30 cellular contexts compared by ENCODE assay signal in the genomic region with DNA sequence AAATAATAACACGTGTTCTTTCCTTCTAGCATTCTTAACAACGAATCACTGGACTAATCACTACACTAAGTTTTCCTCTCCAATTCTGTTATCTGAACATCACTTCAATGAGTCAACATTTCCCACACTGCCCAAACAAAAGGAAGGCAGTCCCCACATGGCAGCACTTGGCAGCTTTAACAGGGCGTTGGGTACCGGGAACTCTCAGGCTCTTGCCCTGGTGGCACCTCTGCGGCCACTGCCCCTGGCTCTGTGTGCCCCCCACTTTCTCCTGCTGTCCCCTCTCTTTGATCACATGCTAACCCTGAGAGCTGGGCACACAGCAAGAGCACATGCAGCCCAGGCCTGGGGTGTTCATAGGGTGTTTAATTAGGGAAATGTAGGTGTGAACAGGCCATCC. TPM values are rescaled to one million over a fixed set of nuclear protein-coding genes. Genes with fewer than 3 reads are reported as not detected.
DNase-seq lines count a peak whose midpoint lies in the region; ATAC-seq and TF ChIP-seq lines count a peak whose summit lies in the region.
"Had no signal": no experiment of that assay in that cellular context is flagged by ENCODE, and none has a peak within 500 bp of the region (broad histone marks: within the 10 kb centered on the region; RNA-seq: fewer than 3 reads in every experiment).

No MANE protein-coding gene starts in this region.

- no peak overlapping the region for H3K4me3 Mint-ChIP-seq in natural killer cell treated with Interleukin-12 subunit alpha and Interleukin-12 subunit beta and Interleukin-15 and Interleukin-18, amount 100 ng/mL, for 72 hours
- no peak overlapping the region for H3K4me3 Mint-ChIP-seq in natural killer cell
- H3K4me3 Mint-ChIP-seq: activated CD8-positive, alpha-beta T cell treated with anti-CD3 and anti-CD28 coated beads for 36 hours; activated T-helper 17 cell treated with anti-CD3 and anti-CD28 coated beads, Interleukin-2, amount 50 U/mL, for 72 hours; stimulated activated naive B cell treated with anti-CD40 and anti-IgM and Interleukin-4, amounts not matched to agents 10 μg/mL and 1 μg/mL and 100 μg/mL, for 72 hours had no signal

- H3K27me3 Mint-ChIP-seq in natural killer cell treated with Interleukin-12 subunit alpha and Interleukin-12 subunit beta and Interleukin-15 and Interleukin-18, amount 100 ng/mL, for 72 hours, result peaks cover 5 to 8% of the 10 kb centered on the region in 2 donors
- H3K27me3 Mint-ChIP-seq in natural killer cell (ENCODE audit: low read depth in 2 of 2), result peaks cover 0 to 13% of the 10 kb centered on the region in 2 donors

- peaks cover 15% of the 10 kb centered on the region for H3K9me3 Mint-ChIP-seq in natural killer cell treated with Interleukin-12 subunit alpha and Interleukin-12 subunit beta and Interleukin-15 and Interleukin-18, amount 100 ng/mL, for 72 hours
- H3K9me3 Mint-ChIP-seq in natural killer cell, result peaks cover 9 to 12% of the 10 kb centered on the region in 2 donors

- intact Hi-C loops in natural killer cell (cut with micrococcal nuclease), result no loop called here
- intact Hi-C loops in aorta (cut with DNase I), result no loop called here

- H3K27me3 ChIP-seq in aorta (ENCODE audit: control insufficient read depth in 1 of 2, insufficient read depth in 2 of 2, low read length in 1 of 2), result no peaks in the 10 kb centered on the region
- H3K27me3 ChIP-seq: BLaER1 treated with 17β-estradiol and CSF1 and Interleukin-3, amounts not matched to agents 10 nM and 100 nM; upper lobe of left lung had no signal

- no peak overlapping the region for H3K4me3 ChIP-seq in aorta (ENCODE audit: low read length in 2 of 2)
- H3K4me3 ChIP-seq: BLaER1 treated with 17β-estradiol and CSF1 and Interleukin-3, amounts not matched to agents 10 nM and 100 nM; psoas muscle; upper lobe of left lung had no signal

- H3K9me3 ChIP-seq in aorta (ENCODE audit: control insufficient read depth, low read length), result peaks cover 13% of the 10 kb centered on the region

- DNase-seq in natural killer cell treated with Interleukin-12 subunit alpha and Interleukin-12 subunit beta and Interleukin-15 and Interleukin-18, amount 100 ng/mL, for 72 hours (ENCODE audit: low spot score), result peak; percentile 28
- DNase-seq in natural killer cell, result no peak
- peak; percentile 4 for DNase-seq in RPMI7951 (ENCODE audit: low read depth)
- peak; percentile 27 for DNase-seq in islet precursor cell
- peak; percentile 24 to 44 for DNase-seq in aorta
- DNase-seq in stimulated activated CD4-positive, alpha-beta T cell treated with anti-CD3 and anti-CD28 coated beads, Interleukin-12 subunit alpha, Interleukin-12 subunit beta, amount 100 ng/mL, for 4 hours, result no peak
- no peak for DNase-seq in AG08395 (ENCODE audit: low spot score)
- DNase-seq in HuH-7.5 (ENCODE audit: low spot score), result no peak
- DNase-seq: activated CD8-positive, alpha-beta memory T cell treated with anti-CD3 and anti-CD28 coated beads, Interleukin-2, amount 50 U/mL, for 48 hours; activated CD8-positive, alpha-beta T cell treated with anti-CD3 and anti-CD28 coated beads for 36 hours; amygdala; DMS79 treated with DMSO at 0.1 percent for 48 hours; effector CD8-positive, alpha-beta T cell; erythroblast; GDM1; glutamatergic neuron; midbrain; naive B cell; NCI-H1048; NCI-H2107; nucleus accumbens; stimulated activated naive B cell treated with anti-CD40 and anti-IgM and Interleukin-4, amounts not matched to agents 10 μg/mL and 1 μg/mL and 100 μg/mL, for 72 hours had no signal

- no peak for TF ChIP-seq CTCF in natural killer cell (IDR thresholded peaks at IDR 0.05)

- no peaks in the 10 kb centered on the region for H3K36me3 ChIP-seq in aorta (ENCODE audit: control insufficient read depth in 1 of 2, insufficient read depth in 2 of 2, low read length in 1 of 2)
- H3K36me3 ChIP-seq: BLaER1 treated with 17β-estradiol and CSF1 and Interleukin-3, amounts not matched to agents 10 nM and 100 nM; upper lobe of left lung had no signal

- no peaks in the 10 kb centered on the region for H3K4me1 Mint-ChIP-seq in natural killer cell treated with Interleukin-12 subunit alpha and Interleukin-12 subunit beta and Interleukin-15 and Interleukin-18, amount 100 ng/mL, for 72 hours (ENCODE audit: low read depth in 2 of 2)
- H3K4me1 Mint-ChIP-seq in natural killer cell, result no peaks in the 10 kb centered on the region
- H3K4me1 Mint-ChIP-seq: activated T-helper 17 cell treated with anti-CD3 and anti-CD28 coated beads, Interleukin-2, amount 50 U/mL, for 72 hours; naive B cell; stimulated activated naive B cell treated with anti-CD40 and anti-IgM and Interleukin-4, amounts not matched to agents 10 μg/mL and 1 μg/mL and 100 μg/mL, for 72 hours had no signal

- WGBS in aorta, 2 donors, result 89 to 90% methylated on average over 5 of the region's 5 CpGs

- H3K27ac Mint-ChIP-seq in natural killer cell treated with Interleukin-12 subunit alpha and Interleukin-12 subunit beta and Interleukin-15 and Interleukin-18, amount 100 ng/mL, for 72 hours, result no peak overlapping the region
- no peak overlapping the region for H3K27ac Mint-ChIP-seq in natural killer cell
- H3K27ac Mint-ChIP-seq: activated CD8-positive, alpha-beta T cell treated with anti-CD3 and anti-CD28 coated beads for 36 hours; activated naive CD4-positive, alpha-beta T cell treated with anti-CD3 and anti-CD28 coated beads, Interleukin-2, amount 50 U/mL, for 72 hours; activated T-helper 17 cell treated with anti-CD3 and anti-CD28 coated beads, Interleukin-2, amount 50 U/mL, for 72 hours; naive B cell; stimulated activated naive B cell treated with anti-CD40 and anti-IgM and Interleukin-4, amounts not matched to agents 10 μg/mL and 1 μg/mL and 100 μg/mL, for 72 hours had no signal

- H3K27ac ChIP-seq in aorta (ENCODE audit: low read depth in 1 of 2, low read length in 2 of 2), result no peak overlapping the region
- H3K27ac ChIP-seq: BLaER1 treated with 17β-estradiol and CSF1 and Interleukin-3, amounts not matched to agents 10 nM and 100 nM; psoas muscle; upper lobe of left lung had no signal

- peaks cover 31% of the 10 kb centered on the region for H3K36me3 Mint-ChIP-seq in natural killer cell treated with Interleukin-12 subunit alpha and Interleukin-12 subunit beta and Interleukin-15 and Interleukin-18, amount 100 ng/mL, for 72 hours
- H3K36me3 Mint-ChIP-seq in natural killer cell, result peaks cover 17% of the 10 kb centered on the region

- ATAC-seq in natural killer cell treated with Interleukin-12 subunit alpha and Interleukin-12 subunit beta and Interleukin-15 and Interleukin-18, amount 100 ng/mL, for 72 hours, result no peak
- ATAC-seq in natural killer cell (no peak), aorta (ENCODE audit: low FRiP score) (no peak)
- ATAC-seq: activated CD8-positive, alpha-beta T cell treated with anti-CD3 and anti-CD28 coated beads for 36 hours; activated naive CD4-positive, alpha-beta T cell treated with anti-CD3 and anti-CD28 coated beads, Interleukin-2, amount 50 U/mL, for 72 hours; activated T-helper 17 cell treated with anti-CD3 and anti-CD28 coated beads, Interleukin-2, amount 50 U/mL, for 72 hours; psoas muscle; Right ventricle myocardium inferior; stimulated activated naive B cell treated with anti-CD40 and anti-IgM and Interleukin-4, amounts not matched to agents 10 μg/mL and 1 μg/mL and 100 μg/mL, for 72 hours had no signal

- H3K4me1 ChIP-seq in aorta (ENCODE audit: control insufficient read depth in 1 of 2, insufficient read depth in 2 of 2, low read length in 2 of 2), result no peaks in the 10 kb centered on the region
- H3K4me1 ChIP-seq: BLaER1 treated with 17β-estradiol and CSF1 and Interleukin-3, amounts not matched to agents 10 nM and 100 nM; psoas muscle; upper lobe of left lung had no signal

RNA-seq across cellular contexts. Expression of a gene that starts 15.7 kb away (rescaled TPM):
- not detected for total RNA-seq in natural killer cell treated with Interleukin-12 subunit alpha and Interleukin-12 subunit beta and Interleukin-15 and Interleukin-18, amount 100 ng/mL, for 72 hours
- total RNA-seq in natural killer cell (not detected), aorta (under 1 TPM; 0.23 to 0.30 TPM)
- not detected in 2 replicates for total RNA-seq in RPMI7951 (2014; rRNA removed; shearing (Covaris generic))
- polyA plus RNA-seq in aorta, result under 1 TPM in 1 of 2 donors, not detected in 1; 0.56 TPM
- total RNA-seq: activated CD8-positive, alpha-beta T cell treated with anti-CD3 and anti-CD28 coated beads for 36 hours; activated naive CD4-positive, alpha-beta T cell treated with anti-CD3 and anti-CD28 coated beads, Interleukin-2, amount 50 U/mL, for 72 hours; activated T-helper 17 cell treated with anti-CD3 and anti-CD28 coated beads, Interleukin-2, amount 50 U/mL, for 72 hours; lower leg skin; NCI-H460; psoas muscle; Right ventricle myocardium inferior had no signal

Comparison
In these comparisons a context has a peak if more than half of its experiments do, and no peak if none do; other contexts are left out.
1. DNase-seq: peak in natural killer cell treated with Interleukin-12 subunit alpha and Interleukin-12 subunit beta and Interleukin-15 and Interleukin-18, amount 100 ng/mL, for 72 hours (single experiment), RPMI7951 (single experiment), islet precursor cell (single experiment) and aorta (2 of 2); none in natural killer cell (single experiment), stimulated activated CD4-positive, alpha-beta T cell treated with anti-CD3 and anti-CD28 coated beads, Interleukin-12 subunit alpha, Interleukin-12 subunit beta, amount 100 ng/mL, for 4 hours (single experiment), AG08395 (single experiment) and HuH-7.5 (single experiment).